16 cellular contexts compared by ENCODE assay signal in the genomic region with DNA sequence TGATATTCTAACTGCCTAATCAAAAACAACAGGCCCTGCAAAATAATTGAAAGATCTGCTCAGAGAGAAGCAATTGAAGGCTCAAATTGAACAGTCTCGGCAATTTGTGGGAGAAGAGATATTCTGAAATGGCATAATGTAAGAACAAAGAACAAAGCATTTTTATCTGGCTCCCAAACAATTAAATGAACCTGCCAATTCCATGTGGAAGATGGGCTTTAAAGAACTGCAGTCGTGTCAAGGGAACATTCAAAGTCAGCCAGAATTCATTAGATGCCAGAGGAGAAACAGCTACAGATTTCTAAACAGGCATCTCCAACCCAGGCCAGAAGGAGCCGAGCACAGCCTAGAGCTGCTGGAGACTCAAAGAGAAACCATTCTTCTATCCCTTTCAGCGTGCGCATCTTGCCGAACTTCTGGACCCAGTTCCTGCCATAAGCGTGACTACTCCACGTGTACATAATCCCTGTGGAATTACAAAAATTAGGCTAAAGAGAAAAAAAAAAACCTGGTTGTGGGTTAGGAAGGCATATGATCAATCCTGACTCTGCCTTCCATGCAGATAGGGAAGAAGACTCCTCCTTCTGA.
"Had no signal": no experiment of that assay in that cellular context is flagged by ENCODE, and none has a peak within 500 bp of the region (broad histone marks: within the 10 kb centered on the region; RNA-seq: fewer than 3 reads in every experiment).

No MANE protein-coding gene starts in this region.

- H3K9me3 ChIP-seq: esophagus squamous epithelium, lower lobe of right lung, prostate gland, upper lobe of left lung had no signal

- H3K4me3 ChIP-seq: esophagus squamous epithelium, gastroesophageal sphincter, lower lobe of right lung, prostate gland, upper lobe of left lung had no signal

- H3K27ac ChIP-seq: esophagus squamous epithelium, gastroesophageal sphincter, lower lobe of right lung, prostate gland, upper lobe of left lung, WERI-Rb-1 had no signal

- H3K27me3 ChIP-seq: esophagus squamous epithelium, gastroesophageal sphincter, upper lobe of left lung had no signal

- H3K36me3 ChIP-seq: esophagus squamous epithelium, gastroesophageal sphincter, lower lobe of right lung, prostate gland, upper lobe of left lung, WERI-Rb-1 had no signal

- ATAC-seq: activated CD4-positive, alpha-beta T cell treated with anti-CD3 and anti-CD28 coated beads for 36 hours; activated T-cell treated with anti-CD3 and anti-CD28 coated beads, Interleukin-2, amount 50 U/mL, for 72 hours; gastroesophageal sphincter; lower lobe of right lung; naive thymus-derived CD4-positive, alpha-beta T cell had no signal

- DNase-seq: activated CD4-positive, alpha-beta memory T cell treated with anti-CD3 and anti-CD28 coated beads, Interleukin-2, amount 10 ng/mL, durations not matched to agents 7 days and 5 days; activated CD4-positive, alpha-beta T cell treated with anti-CD3 and anti-CD28 coated beads for 36 hours; activated gamma-delta T cell treated with Interleukin-2 at 50 U/mL for 16 hours; activated naive CD8-positive, alpha-beta T cell treated with anti-CD3 and anti-CD28 coated beads for 36 hours; activated T-cell treated with anti-CD3 and anti-CD28 coated beads, Interleukin-2, amount 50 U/mL, for 72 hours; esophagus squamous epithelium; kidney glomerular epithelial cell; lower lobe of right lung; naive thymus-derived CD4-positive, alpha-beta T cell; stimulated activated CD4-positive, alpha-beta T cell treated with anti-CD3 and anti-CD28 coated beads, Interleukin-12 subunit alpha, Interleukin-12 subunit beta, amount 100 ng/mL, for 4 hours; stimulated activated naive CD4-positive, alpha-beta T cell; T-helper 1 cell; upper lobe of left lung; WERI-Rb-1 had no signal
